1 cellular context compared by ENCODE assay signal in the genomic region with DNA sequence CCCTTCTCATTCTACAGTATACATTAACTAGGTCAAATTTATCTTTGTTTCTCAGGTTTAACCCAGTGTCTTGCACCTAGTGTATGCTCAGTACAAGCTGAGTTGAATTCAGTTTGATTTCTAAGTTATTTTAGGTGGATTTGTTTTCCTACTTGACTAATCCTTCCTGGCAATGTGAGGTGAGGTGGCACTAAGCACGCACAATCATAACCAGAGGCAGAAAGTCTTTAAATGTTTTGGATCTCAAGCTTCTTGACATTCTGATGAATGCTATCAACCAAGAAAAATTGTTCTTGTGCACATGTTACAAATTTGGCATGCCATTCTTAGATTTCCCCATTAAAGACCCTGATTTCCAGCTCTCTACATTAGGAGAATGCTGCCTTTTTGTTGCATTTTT.
TF ChIP-seq lines count a peak whose summit lies in the region.

No MANE protein-coding gene starts in this region.

TF ChIP-seq in SK-N-SH, 30 proteins besides CTCF, POLR2A, EP300 and RAD21 (continued from another document):
- TF ChIP-seq RFX5 (IDR thresholded peaks at IDR 0.05; ENCODE audit: low read length): no peak
- no peak for TF ChIP-seq JUND (IDR thresholded peaks at IDR 0.05)
- no peak for TF ChIP-seq MEF2A (IDR thresholded peaks at IDR 0.05; ENCODE audit: borderline replicate concordance, low read depth)
- TF ChIP-seq, protein P1, sequence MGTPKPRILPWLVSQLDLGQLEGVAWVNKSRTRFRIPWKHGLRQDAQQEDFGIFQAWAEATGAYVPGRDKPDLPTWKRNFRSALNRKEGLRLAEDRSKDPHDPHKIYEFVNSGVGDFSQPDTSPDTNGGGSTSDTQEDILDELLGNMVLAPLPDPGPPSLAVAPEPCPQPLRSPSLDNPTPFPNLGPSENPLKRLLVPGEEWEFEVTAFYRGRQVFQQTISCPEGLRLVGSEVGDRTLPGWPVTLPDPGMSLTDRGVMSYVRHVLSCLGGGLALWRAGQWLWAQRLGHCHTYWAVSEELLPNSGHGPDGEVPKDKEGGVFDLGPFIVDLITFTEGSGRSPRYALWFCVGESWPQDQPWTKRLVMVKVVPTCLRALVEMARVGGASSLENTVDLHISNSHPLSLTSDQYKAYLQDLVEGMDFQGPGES (IDR thresholded peaks at IDR 0.05; ENCODE audit: low read depth, low read length): no peak
- TF ChIP-seq, protein P2, sequence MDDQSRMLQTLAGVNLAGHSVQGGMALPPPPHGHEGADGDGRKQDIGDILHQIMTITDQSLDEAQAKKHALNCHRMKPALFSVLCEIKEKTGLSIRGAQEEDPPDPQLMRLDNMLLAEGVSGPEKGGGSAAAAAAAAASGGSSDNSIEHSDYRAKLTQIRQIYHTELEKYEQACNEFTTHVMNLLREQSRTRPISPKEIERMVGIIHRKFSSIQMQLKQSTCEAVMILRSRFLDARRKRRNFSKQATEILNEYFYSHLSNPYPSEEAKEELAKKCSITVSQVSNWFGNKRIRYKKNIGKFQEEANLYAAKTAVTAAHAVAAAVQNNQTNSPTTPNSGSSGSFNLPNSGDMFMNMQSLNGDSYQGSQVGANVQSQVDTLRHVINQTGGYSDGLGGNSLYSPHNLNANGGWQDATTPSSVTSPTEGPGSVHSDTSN (IDR thresholded peaks at IDR 0.05): no peak
- TF ChIP-seq, protein P3, sequence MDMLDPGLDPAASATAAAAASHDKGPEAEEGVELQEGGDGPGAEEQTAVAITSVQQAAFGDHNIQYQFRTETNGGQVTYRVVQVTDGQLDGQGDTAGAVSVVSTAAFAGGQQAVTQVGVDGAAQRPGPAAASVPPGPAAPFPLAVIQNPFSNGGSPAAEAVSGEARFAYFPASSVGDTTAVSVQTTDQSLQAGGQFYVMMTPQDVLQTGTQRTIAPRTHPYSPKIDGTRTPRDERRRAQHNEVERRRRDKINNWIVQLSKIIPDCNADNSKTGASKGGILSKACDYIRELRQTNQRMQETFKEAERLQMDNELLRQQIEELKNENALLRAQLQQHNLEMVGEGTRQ (IDR thresholded peaks at IDR 0.05; ENCODE audit: borderline replicate concordance, low read depth, low read length): no peak
- no peak for TF ChIP-seq TCF12 (IDR thresholded peaks at IDR 0.05)
- no peak for TF ChIP-seq GATA2 (CRISPR knock-in tag; IDR thresholded peaks at IDR 0.05)
- TF ChIP-seq RXRA (IDR thresholded peaks at IDR 0.05; ENCODE audit: borderline replicate concordance, low read depth): no peak
- no peak for TF ChIP-seq MXI1 (IDR thresholded peaks at IDR 0.05; ENCODE audit: low read depth, low read length)
- TF ChIP-seq NFIC (IDR thresholded peaks at IDR 0.05; ENCODE audit: borderline replicate concordance): no peak
